ENCODE assay signal across 13 cellular contexts in the genomic region with DNA sequence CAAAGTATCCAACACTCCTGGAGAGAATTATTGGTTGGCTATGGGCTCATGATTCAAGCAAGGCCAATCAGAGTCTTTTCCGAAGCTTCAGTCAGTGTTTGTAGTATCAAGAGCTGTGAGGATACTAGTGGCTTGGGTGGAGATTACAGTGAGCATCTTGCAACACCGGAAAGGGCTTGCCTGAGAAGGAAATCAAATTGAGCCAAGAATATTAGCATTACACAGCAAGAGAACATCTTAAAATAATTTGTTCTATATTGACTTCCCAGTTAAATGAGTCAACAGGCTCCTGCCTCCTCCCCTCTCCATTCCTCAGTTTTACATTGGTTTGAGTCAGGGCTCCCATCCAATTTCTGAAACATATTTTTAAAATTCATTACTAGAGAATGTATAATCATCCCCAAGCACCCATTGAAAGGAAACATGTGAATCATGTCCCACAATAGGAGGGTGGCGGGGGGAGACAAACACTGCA.
DNase-seq lines count a peak whose midpoint lies in the region; ATAC-seq and TF ChIP-seq lines count a peak whose summit lies in the region.
"Had no signal": no experiment of that assay in that cellular context is flagged by ENCODE, and none has a peak within 500 bp of the region (broad histone marks: within the 10 kb centered on the region; RNA-seq: fewer than 3 reads in every experiment).

No MANE protein-coding gene starts in this region.

- no peak for DNase-seq in activated naive CD8-positive, alpha-beta T cell treated with anti-CD3 and anti-CD28 coated beads, Interleukin-2, amount 50 U/mL, for 24 hours
- no peak for DNase-seq in activated naive CD8-positive, alpha-beta T cell treated with anti-CD3 and anti-CD28 coated beads for 36 hours
- peak; percentile 85 for DNase-seq in amniotic stem cell (lab: John Stamatoyannopoulos, UW)
- DNase-seq in left cardiac atrium: peak; percentile 33
- DNase-seq in upper lobe of left lung: peak in 1 of 2 donors; percentile 63
- DNase-seq in COLO829 (ENCODE audit: low spot score): no peak
- no peak for DNase-seq in colonic mucosa
- DNase-seq in NCI-H748 treated with DMSO at 0.1 percent for 48 hours (lab: John Stamatoyannopoulos, UW): no peak
- DNase-seq: SIG-M5; stimulated activated naive B cell treated with anti-CD40 and anti-IgM and Interleukin-4, amounts not matched to agents 10 μg/mL and 1 μg/mL and 100 μg/mL, for 72 hours had no signal

- ATAC-seq in activated naive CD8-positive, alpha-beta T cell treated with anti-CD3 and anti-CD28 coated beads, Interleukin-2, amount 50 U/mL, for 24 hours: peak; percentile 70
- ATAC-seq in left cardiac atrium: peak; percentile 74 to 97
- ATAC-seq in upper lobe of left lung (ENCODE audit: low FRiP score in 2 of 2): peak; percentile 89 to 95

- H3K36me3 ChIP-seq in upper lobe of left lung (no peaks in the 10 kb centered on the region), colonic mucosa (no peaks in the 10 kb centered on the region)
- H3K36me3 ChIP-seq: BLaER1 had no signal

- H3K4me3 Mint-ChIP-seq in activated naive CD8-positive, alpha-beta T cell treated with anti-CD3 and anti-CD28 coated beads, Interleukin-2, amount 50 U/mL, for 24 hours: no peak overlapping the region
- H3K4me3 Mint-ChIP-seq in activated naive CD8-positive, alpha-beta T cell treated with anti-CD3 and anti-CD28 coated beads for 36 hours: no peak overlapping the region
- H3K4me3 Mint-ChIP-seq: stimulated activated naive B cell treated with anti-CD40 and anti-IgM and Interleukin-4, amounts not matched to agents 10 μg/mL and 1 μg/mL and 100 μg/mL, for 72 hours had no signal

- H3K27ac ChIP-seq in upper lobe of left lung (peak overlapping the region; percentile 9 to 73 (median 40)), colonic mucosa (no peak overlapping the region)
- H3K27ac ChIP-seq: BLaER1, hepatocyte, parathyroid adenoma had no signal

- H3K9ac ChIP-seq in colonic mucosa (ENCODE audit: low read depth in 2 of 2, low read length in 2 of 2): no peak overlapping the region
- H3K9ac ChIP-seq: BLaER1, parathyroid adenoma had no signal

- TF ChIP-seq CTCF in upper lobe of left lung (IDR thresholded peaks at IDR 0.05): peak in 1 of 6 experiments; percentile 8
- no peak for TF ChIP-seq CTCF in colonic mucosa (IDR thresholded peaks at IDR 0.05)

- peak in 2 of 4 donors; percentile 18 to 34 for TF ChIP-seq EP300 in upper lobe of left lung (IDR thresholded peaks at IDR 0.05)

- no peak overlapping the region for H3K4me3 ChIP-seq in upper lobe of left lung
- H3K4me3 ChIP-seq in colonic mucosa: no peak overlapping the region
- H3K4me3 ChIP-seq: BLaER1, hepatocyte had no signal

- peaks cover 2% of the 10 kb centered on the region for H3K27me3 Mint-ChIP-seq in activated naive CD8-positive, alpha-beta T cell treated with anti-CD3 and anti-CD28 coated beads, Interleukin-2, amount 50 U/mL, for 24 hours
- H3K27me3 Mint-ChIP-seq in activated naive CD8-positive, alpha-beta T cell treated with anti-CD3 and anti-CD28 coated beads for 36 hours: peaks cover 10% of the 10 kb centered on the region
- H3K27me3 Mint-ChIP-seq: stimulated activated naive B cell treated with anti-CD40 and anti-IgM and Interleukin-4, amounts not matched to agents 10 μg/mL and 1 μg/mL and 100 μg/mL, for 72 hours had no signal

- no peaks in the 10 kb centered on the region for H3K9me3 Mint-ChIP-seq in activated naive CD8-positive, alpha-beta T cell treated with anti-CD3 and anti-CD28 coated beads, Interleukin-2, amount 50 U/mL, for 24 hours
- no peaks in the 10 kb centered on the region for H3K9me3 Mint-ChIP-seq in activated naive CD8-positive, alpha-beta T cell treated with anti-CD3 and anti-CD28 coated beads for 36 hours

- H3K4me1 Mint-ChIP-seq in activated naive CD8-positive, alpha-beta T cell treated with anti-CD3 and anti-CD28 coated beads, Interleukin-2, amount 50 U/mL, for 24 hours: peaks cover 15% of the 10 kb centered on the region
- peaks cover 4% of the 10 kb centered on the region for H3K4me1 Mint-ChIP-seq in activated naive CD8-positive, alpha-beta T cell treated with anti-CD3 and anti-CD28 coated beads for 36 hours

- H3K4me1 ChIP-seq in upper lobe of left lung (peaks cover 0 to 9% (median 6%) of the 10 kb centered on the region in 4 donors), colonic mucosa (no peaks in the 10 kb centered on the region)
- H3K4me1 ChIP-seq: parathyroid adenoma had no signal

- no peaks in the 10 kb centered on the region for H3K9me3 ChIP-seq in upper lobe of left lung
- H3K9me3 ChIP-seq in colonic mucosa: no peaks in the 10 kb centered on the region
- H3K9me3 ChIP-seq: BLaER1 had no signal

- H3K27ac Mint-ChIP-seq in activated naive CD8-positive, alpha-beta T cell treated with anti-CD3 and anti-CD28 coated beads, Interleukin-2, amount 50 U/mL, for 24 hours: peak overlapping the region; percentile 47
- H3K27ac Mint-ChIP-seq in activated naive CD8-positive, alpha-beta T cell treated with anti-CD3 and anti-CD28 coated beads for 36 hours: no peak overlapping the region
- H3K27ac Mint-ChIP-seq: stimulated activated naive B cell treated with anti-CD40 and anti-IgM and Interleukin-4, amounts not matched to agents 10 μg/mL and 1 μg/mL and 100 μg/mL, for 72 hours had no signal

- TF ChIP-seq POLR2A in upper lobe of left lung (IDR thresholded peaks at IDR 0.05): no peak

- no peaks in the 10 kb centered on the region for H3K36me3 Mint-ChIP-seq in activated naive CD8-positive, alpha-beta T cell treated with anti-CD3 and anti-CD28 coated beads, Interleukin-2, amount 50 U/mL, for 24 hours (ENCODE audit: low read depth)
- H3K36me3 Mint-ChIP-seq in activated naive CD8-positive, alpha-beta T cell treated with anti-CD3 and anti-CD28 coated beads for 36 hours: no peaks in the 10 kb centered on the region

- H3K27me3 ChIP-seq in upper lobe of left lung (no peaks in the 10 kb centered on the region), colonic mucosa (no peaks in the 10 kb centered on the region)
- H3K27me3 ChIP-seq: BLaER1, hepatocyte had no signal

- intact Hi-C loops in left cardiac atrium (cut with DNase I) (loop anchor here (5.0 to 10.0 kb wide), 2 partner anchors 125 to 303 kb away; a partner anchor contains a TSS), colonic mucosa (cut with DNase I) (no loop called here)

- 50 to 76% methylated on average over 3 of the region's 3 CpGs for WGBS in upper lobe of left lung, 2 donors

Comparison
In these comparisons a context has a peak if more than half of its experiments do, and no peak if none do; other contexts are left out.
1. DNase-seq: peak in amniotic stem cell (single experiment) and left cardiac atrium (single experiment); none in activated naive CD8-positive, alpha-beta T cell treated with anti-CD3 and anti-CD28 coated beads, Interleukin-2, amount 50 U/mL, for 24 hours (single experiment), activated naive CD8-positive, alpha-beta T cell treated with anti-CD3 and anti-CD28 coated beads for 36 hours (single experiment), COLO829 (single experiment), colonic mucosa (single experiment) and NCI-H748 treated with DMSO at 0.1 percent for 48 hours (single experiment).
2. Peak in every context shown above with its lines, with median percentiles within 50 percentile points of each other: ATAC-seq.